Comparison of ENCODE assay signal across 2 cellular contexts in genomic region chr3:23751485-23751811, GRCh38.
TF ChIP-seq lines count a peak whose summit lies in the region.

No MANE protein-coding gene starts in this region.

TF ChIP-seq in GM23338, 12 proteins besides CTCF, POLR2A, EP300 and RAD21 (continued from another document):
- TF ChIP-seq ETS1 (IDR thresholded peaks at IDR 0.05) = no peak
- no peak for TF ChIP-seq STAT1 (IDR thresholded peaks at IDR 0.05; ENCODE audit: unreplicated experiment)
- no peak for TF ChIP-seq ZNF331 (CRISPR knock-in tag; IDR thresholded peaks at IDR 0.05; ENCODE audit: low read depth)
TF ChIP-seq in GM23338: peak in this region for 1.

TF ChIP-seq in SK-N-SH, 30 proteins besides CTCF, POLR2A, EP300 and RAD21 (continued from another document):
- TF ChIP-seq PBX3 (IDR thresholded peaks at IDR 0.05) = no peak
- TF ChIP-seq CHD2 (IDR thresholded peaks at IDR 0.05; ENCODE audit: low read length, partially characterized antibody) = no peak
- TF ChIP-seq NFIC (IDR thresholded peaks at IDR 0.05; ENCODE audit: borderline replicate concordance) = no peak
- no peak for TF ChIP-seq TAF1 (IDR thresholded peaks at IDR 0.05; ENCODE audit: borderline replicate concordance, low read depth, low read length)
- no peak for TF ChIP-seq MXI1 (IDR thresholded peaks at IDR 0.05; ENCODE audit: low read depth, low read length)
- TF ChIP-seq RXRA (IDR thresholded peaks at IDR 0.05; ENCODE audit: borderline replicate concordance, low read depth) = no peak
- no peak for TF ChIP-seq ELF1 (IDR thresholded peaks at IDR 0.05)
- no peak for TF ChIP-seq GABPA (IDR thresholded peaks at IDR 0.05; ENCODE audit: low read depth)
- TF ChIP-seq TEAD4 (IDR thresholded peaks at IDR 0.05; ENCODE audit: borderline replicate concordance, insufficient read depth) = no peak
- TF ChIP-seq MEF2A (IDR thresholded peaks at IDR 0.05; ENCODE audit: borderline replicate concordance, low read depth) = no peak
- no peak for TF ChIP-seq REST (IDR thresholded peaks at IDR 0.05; ENCODE audit: low read depth, low read length)
- TF ChIP-seq EZH2phosphoT487 (IDR thresholded peaks at IDR 0.05; ENCODE audit: borderline replicate concordance, low read depth) = no peak
- TF ChIP-seq SIN3A (IDR thresholded peaks at IDR 0.05; ENCODE audit: borderline replicate concordance, low read depth, low read length) = no peak
- no peak for TF ChIP-seq FOSL2 (IDR thresholded peaks at IDR 0.05; ENCODE audit: borderline replicate concordance, low read depth)
